In the genomic region with DNA sequence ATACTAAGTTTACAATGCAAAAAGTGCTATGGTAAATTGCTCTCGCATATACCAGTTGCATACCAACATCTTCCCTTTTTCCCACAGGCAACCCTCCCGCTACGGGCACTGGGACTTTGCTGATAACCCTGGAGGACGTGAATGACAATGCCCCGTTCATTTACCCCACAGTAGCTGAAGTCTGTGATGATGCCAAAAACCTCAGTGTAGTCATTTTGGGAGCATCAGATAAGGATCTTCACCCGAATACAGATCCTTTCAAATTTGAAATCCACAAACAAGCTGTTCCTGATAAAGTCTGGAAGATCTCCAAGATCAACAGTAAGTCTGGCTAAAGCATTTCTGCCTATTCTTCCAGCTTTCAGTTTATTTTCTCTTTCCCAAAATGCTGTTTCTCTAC, we compare ENCODE assay signal across 16 cellular contexts. TPM values are rescaled to one million over a fixed set of nuclear protein-coding genes. Genes with fewer than 3 reads are reported as not detected.
DNase-seq lines count a peak whose midpoint lies in the region; ATAC-seq, FAIRE-seq and TF ChIP-seq lines count a peak whose summit lies in the region.
"Had no signal": no experiment of that assay in that cellular context is flagged by ENCODE, and none has a peak within 500 bp of the region (broad histone marks: within the 10 kb centered on the region; RNA-seq: fewer than 3 reads in every experiment).

No MANE protein-coding gene starts in this region.

- no peaks in the 10 kb centered on the region for H4K20me1 ChIP-seq in HepG2 (ENCODE audit: insufficient read depth, low read length)

- BruUV-seq in HepG2 (replicated peaks; lab: Mats Ljungman, UMichigan) = no TSS peak

- CTCF ChIA-PET in HepG2 (lab: Yijun Ruan, JAX; ENCODE audit: low intra/inter-chr PET ratio, low total read pairs) = no interaction called here

- no peak overlapping the region for H3K27ac Mint-ChIP-seq in CD14-positive monocyte
- H3K27ac Mint-ChIP-seq: B cell, natural killer cell had no signal

- intact Hi-C loops in HepG2 (cut with micrococcal nuclease; ENCODE audit: unreplicated experiment) = no loop called here
- intact Hi-C loops in dorsolateral prefrontal cortex (cut with DNase I) = no loop called here
- intact Hi-C loops in CD14-positive monocyte (cut with micrococcal nuclease) = no loop called here

- H3K79me2 ChIP-seq in HepG2 (ENCODE audit: insufficient read depth, low read length) = no peaks in the 10 kb centered on the region

- H3K27me3 ChIP-seq in liver (ENCODE audit: control insufficient read depth in 4 of 4, insufficient read depth in 4 of 4, low read length in 3 of 4) = no peaks in the 10 kb centered on the region
- peaks cover 0 to 29% of the 10 kb centered on the region in 2 experiments for H3K27me3 ChIP-seq in HepG2 (ENCODE audit: control insufficient read depth in 1 of 2, insufficient read depth in 2 of 2, low read length in 2 of 2)
- no peaks in the 10 kb centered on the region for H3K27me3 ChIP-seq in dorsolateral prefrontal cortex
- no peaks in the 10 kb centered on the region for H3K27me3 ChIP-seq in H7 (ENCODE audit: control insufficient read depth, insufficient read depth, low read length)
- H3K27me3 ChIP-seq: body of pancreas had no signal

- TF ChIP-seq POLR2A in HepG2 (IDR thresholded peaks at IDR 0.05; ENCODE audit: insufficient read depth in 1 of 2, low read depth in 2 of 2, low read length in 2 of 2) = no peak

- H2AFZ ChIP-seq in HepG2 (ENCODE audit: low read length) = no peak overlapping the region

- POLR2A ChIA-PET in HepG2 (lab: Yijun Ruan, JAX) = no interaction called here

- WGBS in liver = 13% methylated on average over 6 of the region's 6 CpGs
- 3% methylated on average over 6 of the region's 6 CpGs for WGBS in HepG2 (ENCODE audit: low lambda C conversion rate)

- no peak overlapping the region for H3K4me3 Mint-ChIP-seq in CD14-positive monocyte
- H3K4me3 Mint-ChIP-seq: activated T-cell treated with anti-CD3 and anti-CD28 coated beads, Interleukin-2, amount 50 U/mL, for 4 hours; B cell; natural killer cell had no signal

- no peaks in the 10 kb centered on the region for H3K9me3 ChIP-seq in liver (ENCODE audit: control insufficient read depth in 4 of 4, low read length in 3 of 4)
- no peaks in the 10 kb centered on the region for H3K9me3 ChIP-seq in HepG2 (ENCODE audit: low read length)
- H3K9me3 ChIP-seq: body of pancreas had no signal

- TF ChIP-seq RAD21 in liver (IDR thresholded peaks at IDR 0.05) (no peak), HepG2 (CRISPR knock-in tag; IDR thresholded peaks at IDR 0.05) (no peak)

- TF ChIP-seq CTCF in liver (IDR thresholded peaks at IDR 0.05; ENCODE audit: low read depth, low read length, missing input control) (no peak), HepG2 (CRISPR knock-in tag; IDR thresholded peaks at IDR 0.05) (no peak), dorsolateral prefrontal cortex (IDR thresholded peaks at IDR 0.05 in 54 of 56, conservative IDR thresholded peaks at IDR 0.05 in 2 of 56; ENCODE audit: low read depth in 1 of 56, partially characterized antibody in 56 of 56) (peak in 3 of 56 donors; percentile 4 to 13 (median 11)), CD14-positive monocyte (IDR thresholded peaks at IDR 0.05) (no peak)

- no peaks in the 10 kb centered on the region for H3K36me3 Mint-ChIP-seq in CD14-positive monocyte
- H3K36me3 Mint-ChIP-seq: natural killer cell had no signal

- peaks cover 13 to 30% (median 21%) of the 10 kb centered on the region in 3 donors for H3K27me3 Mint-ChIP-seq in CD14-positive monocyte (ENCODE audit: low read depth in 3 of 3)

- H3K27ac ChIP-seq in liver (ENCODE audit: low read depth in 1 of 2, low read length in 2 of 2) = no peak overlapping the region
- H3K27ac ChIP-seq in HepG2 (ENCODE audit: extremely low read length, insufficient read depth, low read length) = no peak overlapping the region
- H3K27ac ChIP-seq in dorsolateral prefrontal cortex = peak overlapping the region in 34 of 59 donors; percentile 1 to 77 (median 46)
- H3K27ac ChIP-seq: body of pancreas had no signal

- H3K36me3 ChIP-seq in liver (ENCODE audit: control insufficient read depth in 4 of 4, insufficient read depth in 3 of 4, low read depth in 1 of 4, low read length in 3 of 4) (no peaks in the 10 kb centered on the region), HepG2 (replicated peaks in 1 of 2; ENCODE audit: control insufficient read depth in 1 of 2, insufficient read depth in 2 of 2, low read length in 2 of 2) (no peaks in the 10 kb centered on the region), H7 (replicated peaks; ENCODE audit: control insufficient read depth, insufficient read depth, low read length) (no peaks in the 10 kb centered on the region)

- no peak for FAIRE-seq in HepG2 (lab: Jason Lieb, UNC)
- FAIRE-seq: urothelium cell line had no signal

- peaks cover 0 to under 1% (median 0%) of the 10 kb centered on the region in 7 donors for H3K9me3 Mint-ChIP-seq in CD14-positive monocyte
- H3K9me3 Mint-ChIP-seq: activated T-cell treated with anti-CD3 and anti-CD28 coated beads, Interleukin-2, amount 50 U/mL, for 4 hours; natural killer cell had no signal

- H3K9ac ChIP-seq in liver (ENCODE audit: low read depth in 1 of 2, low read length in 2 of 2) (no peak overlapping the region), HepG2 (ENCODE audit: insufficient read depth, low read depth, low read length) (no peak overlapping the region)

- DNase-seq in HepG2 (ENCODE audit: low spot score) (no peak), dorsolateral prefrontal cortex (no peak), lung microvascular endothelial cell (ENCODE audit: low read depth in 2 of 2) (peak; percentile 57 to 87), H7 (no peak), CD14-positive monocyte (ENCODE audit: low spot score) (no peak)
- DNase-seq in activated CD4-positive, alpha-beta T cell treated with anti-CD3 and anti-CD28 coated beads, Interleukin-2, amount 50 U/mL, for 1 hour = no peak
- no peak for DNase-seq in stimulated activated CD4-positive, alpha-beta T cell treated with anti-CD3 and anti-CD28 coated beads, Interleukin-4, amount 100 ng/mL, for 4 hours
- DNase-seq: activated T-cell treated with anti-CD3 and anti-CD28 coated beads, Interleukin-2, amount 50 U/mL, for 4 hours; body of pancreas; natural killer cell; NCI-H2029 treated with DMSO at 0.1 percent for 48 hours; NK-92 treated with Interleukin-12 subunit alpha and Interleukin-12 subunit beta, amount 100 ng/mL, for 24 hours had no signal

- no peak for TF ChIP-seq EP300 in HepG2 (IDR thresholded peaks at IDR 0.05; ENCODE audit: low read depth in 2 of 2, low read length in 2 of 2)
- TF ChIP-seq EP300 in HepG2 (CRISPR knock-in tag; IDR thresholded peaks at IDR 0.05; ENCODE audit: borderline replicate concordance) = no peak

- no peak overlapping the region for H3K4me3 ChIP-seq in liver (ENCODE audit: low read depth in 1 of 3, low read length in 3 of 3)
- H3K4me3 ChIP-seq in HepG2 (replicated peaks in 1 of 3; ENCODE audit: insufficient read depth in 1 of 3, low read depth in 2 of 3, low read length in 3 of 3) = no peak overlapping the region
- H3K4me3 ChIP-seq in dorsolateral prefrontal cortex = peak overlapping the region in 49 of 59 donors; percentile 2 to 57 (median 31)
- H3K4me3 ChIP-seq in H7 (ENCODE audit: insufficient read depth, low read depth, low read length) = no peak overlapping the region
- H3K4me3 ChIP-seq: body of pancreas had no signal

- no peak for ATAC-seq in HepG2
- ATAC-seq: activated CD4-positive, CD25-positive, alpha-beta regulatory T cell treated with anti-CD3 and anti-CD28 coated beads, Interleukin-2, amount 50 U/mL, for 24 hours; activated T-cell treated with anti-CD3 and anti-CD28 coated beads, Interleukin-2, amount 50 U/mL, for 4 hours; body of pancreas; natural killer cell had no signal

- no peak overlapping the region for H3K4me2 ChIP-seq in HepG2 (ENCODE audit: low read depth, low read length)

- peaks cover 19% of the 10 kb centered on the region for H3K4me1 Mint-ChIP-seq in CD14-positive monocyte
- H3K4me1 Mint-ChIP-seq: natural killer cell had no signal

- H3K4me1 ChIP-seq in liver (ENCODE audit: control insufficient read depth in 4 of 4, insufficient read depth in 4 of 4, low read length in 3 of 4) (peaks cover 0 to 13% (median 7%) of the 10 kb centered on the region in 4 donors), HepG2 (ENCODE audit: insufficient read depth, low read length) (no peaks in the 10 kb centered on the region)

- in situ Hi-C loops in HepG2 (cut with HindIII; ENCODE audit: extremely low pct_ligation_motif_present, low pct_unique_long_range_greater_than_20kb) = no loop called here

TF ChIP-seq in liver, 16 proteins besides CTCF, POLR2A, EP300 and RAD21 (continues in another document):
- TF ChIP-seq HNF4A (conservative IDR thresholded peaks at IDR 0.05) = peak in 1 of 2 donors; percentile 20

RNA-seq across cellular contexts. Expression of a gene that starts 27.9 kb away (rescaled TPM):
- total RNA-seq in liver (10 to 100 TPM in 1 of 2 donors, 1 to 10 TPM in 1; 5.1 to 57.2 TPM), HepG2 (2016; rRNA removed; fragmentation: Illumina TruSeq; extraction: Trizol) (292 and 469 TPM in 2 replicates), dorsolateral prefrontal cortex (100 to 1,000 TPM in 55 of 120 experiments, 10 to 100 TPM in 65; 60.5 to 133 (median 98.8) TPM), lung microvascular endothelial cell (126 and 137 TPM in 2 replicates)
- polyA plus RNA-seq in liver (100 to 1,000 TPM in 1 of 2 donors, 10 to 100 TPM in 1; 19.4 to 106 TPM), HepG2 (2011; rRNA removed) (209 and 249 TPM in 2 replicates), CD14-positive monocyte (100 to 1,000 TPM; 178 to 194 TPM)
- 90.0 and 120 TPM in 2 replicates for total RNA-seq in HepG2 (2016; cell fraction: cytosol; rRNA removed; fragmentation: Illumina TruSeq; extraction: Trizol; ENCODE audit: low read depth)
- 306 and 489 TPM in 2 replicates for total RNA-seq in HepG2 (2016; cell fraction: insoluble cytoplasmic fraction; rRNA removed; fragmentation: Illumina TruSeq; extraction: Trizol)
- total RNA-seq in HepG2 (2016; cell fraction: membrane; rRNA removed; fragmentation: Illumina TruSeq; extraction: Trizol) = 174 and 189 TPM in 2 replicates
- total RNA-seq in HepG2 (2016; cell fraction: nucleus; rRNA removed; fragmentation: Illumina TruSeq; extraction: Trizol) = 120 and 128 TPM in 2 replicates
- 65.8 and 77.6 TPM in 2 replicates for polyA plus RNA-seq in HepG2 (2011; cell fraction: cytosol; rRNA removed)
- polyA plus RNA-seq in HepG2 (2011; cell fraction: nucleus; rRNA removed) = 38.6 and 45.2 TPM in 2 replicates
- polyA plus RNA-seq in HepG2 (2012) = 219 and 268 TPM in 2 replicates
- 132 and 186 TPM in 2 replicates for polyA plus RNA-seq in HepG2 (2016; cell fraction: cytosol; fragmentation: Illumina TruSeq; extraction: Trizol; ENCODE audit: low read depth)
- polyA plus RNA-seq in HepG2 (2016; cell fraction: insoluble cytoplasmic fraction; fragmentation: Illumina TruSeq; extraction: Trizol; ENCODE audit: low read depth) = 432 and 474 TPM in 2 replicates
- 169 and 214 TPM in 2 replicates for polyA plus RNA-seq in HepG2 (2016; cell fraction: membrane; fragmentation: Illumina TruSeq; extraction: Trizol; ENCODE audit: low read depth)
- 174 and 214 TPM in 2 replicates for polyA plus RNA-seq in HepG2 (2016; cell fraction: nucleus; fragmentation: Illumina TruSeq; extraction: Trizol; ENCODE audit: insufficient read depth, low read depth)
- polyA minus RNA-seq in HepG2 (2011; rRNA and poly(A)+ RNA removed; ENCODE audit: low replicate concordance) = 34.2 and 39.9 TPM in 2 replicates
- polyA minus RNA-seq in HepG2 (2011; cell fraction: cytosol; rRNA and poly(A)+ RNA removed) = 36.2 and 37.8 TPM in 2 replicates
- polyA minus RNA-seq in HepG2 (2011; cell fraction: nucleus; rRNA and poly(A)+ RNA removed) = 26.5 and 28.5 TPM in 2 replicates
- 104 and 124 TPM in 2 replicates for total RNA-seq in H7 (2014; rRNA removed; shearing (Covaris generic))

Comparison
In these comparisons a context has a peak if more than half of its experiments do, and no peak if none do; other contexts are left out.
1. H3K27ac ChIP-seq: peak in dorsolateral prefrontal cortex (34 of 59); none in liver (0 of 2) and HepG2 (single experiment).
2. H3K4me3 ChIP-seq: peak in dorsolateral prefrontal cortex (49 of 59); none in liver (0 of 3), HepG2 (0 of 3) and H7 (single experiment).
3. DNase-seq: peak in lung microvascular endothelial cell (2 of 2); none in HepG2 (single experiment), dorsolateral prefrontal cortex (0 of 10), activated CD4-positive, alpha-beta T cell treated with anti-CD3 and anti-CD28 coated beads, Interleukin-2, amount 50 U/mL, for 1 hour (single experiment), stimulated activated CD4-positive, alpha-beta T cell treated with anti-CD3 and anti-CD28 coated beads, Interleukin-4, amount 100 ng/mL, for 4 hours (0 of 2), H7 (single experiment) and CD14-positive monocyte (single experiment).